In genomic region chr20:20369353-20370086, GRCh38 we compare ENCODE assay signal across 9 cellular contexts. TPM values are rescaled to one million over a fixed set of nuclear protein-coding genes. Genes with fewer than 3 reads are reported as not detected.
DNase-seq lines count a peak whose midpoint lies in the region; ATAC-seq and TF ChIP-seq lines count a peak whose summit lies in the region.
"Had no signal": no experiment of that assay in that cellular context is flagged by ENCODE, and none has a peak within 500 bp of the region (broad histone marks: within the 10 kb centered on the region; RNA-seq: fewer than 3 reads in every experiment).

No MANE protein-coding gene starts in this region.

- H3K4me1 ChIP-seq in mesendoderm (ENCODE audit: control insufficient read depth, low read depth, low read length): no peaks in the 10 kb centered on the region

- H3K9me3 Mint-ChIP-seq in activated naive CD8-positive, alpha-beta T cell treated with anti-CD3 and anti-CD28 coated beads, Interleukin-2, amount 10 ng/mL, durations not matched to agents 7 days and 5 days: no peaks in the 10 kb centered on the region
- no peaks in the 10 kb centered on the region for H3K9me3 Mint-ChIP-seq in HFFc6

- no peak for TF ChIP-seq CTCF in HFFc6 (IDR thresholded peaks at IDR 0.05)

- H3K4me3 ChIP-seq in mesendoderm (ENCODE audit: low read length): no peak overlapping the region

- H3K4me3 Mint-ChIP-seq in activated naive CD8-positive, alpha-beta T cell treated with anti-CD3 and anti-CD28 coated beads, Interleukin-2, amount 10 ng/mL, durations not matched to agents 7 days and 5 days: peak overlapping the region; percentile 45
- no peak overlapping the region for H3K4me3 Mint-ChIP-seq in HFFc6

- no peak overlapping the region for H4K8ac ChIP-seq in mesendoderm (ENCODE audit: low read depth, low read length)

- no peak overlapping the region for H3K27ac ChIP-seq in mesendoderm (ENCODE audit: low read depth, low read length)

- peak overlapping the region; percentile 82 for H3K27ac Mint-ChIP-seq in activated naive CD8-positive, alpha-beta T cell treated with anti-CD3 and anti-CD28 coated beads, Interleukin-2, amount 10 ng/mL, durations not matched to agents 7 days and 5 days
- no peak overlapping the region for H3K27ac Mint-ChIP-seq in HFFc6

- no peak overlapping the region for H3K4me2 ChIP-seq in mesendoderm (ENCODE audit: low read length)

- peaks cover 7% of the 10 kb centered on the region for H3K4me1 Mint-ChIP-seq in activated naive CD8-positive, alpha-beta T cell treated with anti-CD3 and anti-CD28 coated beads, Interleukin-2, amount 10 ng/mL, durations not matched to agents 7 days and 5 days
- peaks cover 11% of the 10 kb centered on the region for H3K4me1 Mint-ChIP-seq in HFFc6 (ENCODE audit: low read depth)

- H3K9ac ChIP-seq in mesendoderm (ENCODE audit: low read length): no peak overlapping the region

- no peak for ATAC-seq in activated naive CD8-positive, alpha-beta T cell treated with anti-CD3 and anti-CD28 coated beads, Interleukin-2, amount 10 ng/mL, durations not matched to agents 7 days and 5 days (ENCODE audit: low read depth)

- H3K36me3 ChIP-seq in mesendoderm (ENCODE audit: control insufficient read depth, insufficient read depth, low read length): no peaks in the 10 kb centered on the region

- H3K27me3 Mint-ChIP-seq in activated naive CD8-positive, alpha-beta T cell treated with anti-CD3 and anti-CD28 coated beads, Interleukin-2, amount 10 ng/mL, durations not matched to agents 7 days and 5 days: peaks cover 71% of the 10 kb centered on the region
- peaks cover 41% of the 10 kb centered on the region for H3K27me3 Mint-ChIP-seq in HFFc6 (ENCODE audit: insufficient read depth)

- H3K36me3 Mint-ChIP-seq in activated naive CD8-positive, alpha-beta T cell treated with anti-CD3 and anti-CD28 coated beads, Interleukin-2, amount 10 ng/mL, durations not matched to agents 7 days and 5 days: peaks cover 3% of the 10 kb centered on the region
- no peaks in the 10 kb centered on the region for H3K36me3 Mint-ChIP-seq in HFFc6 (ENCODE audit: low read depth)

- no peak overlapping the region for H3K18ac ChIP-seq in mesendoderm (ENCODE audit: low read length)

- H2BK15ac ChIP-seq in mesendoderm (replicated peaks; ENCODE audit: low read depth): no peak overlapping the region

- H3K4ac ChIP-seq in mesendoderm (ENCODE audit: low read depth, low read length): no peak overlapping the region

- no peak overlapping the region for H3K56ac ChIP-seq in mesendoderm (ENCODE audit: low read length)

- H4K5ac ChIP-seq in mesendoderm (ENCODE audit: low read length): no peak overlapping the region

- no peak overlapping the region for H3K23ac ChIP-seq in mesendoderm (ENCODE audit: low read length)

- H2BK5ac ChIP-seq in mesendoderm (ENCODE audit: low read length): no peak overlapping the region

- POLR2A ChIA-PET in activated naive CD8-positive, alpha-beta T cell treated with anti-CD3 and anti-CD28 coated beads, Interleukin-2, amount 10 ng/mL, durations not matched to agents 7 days and 5 days (lab: Charles Lee): no interaction called here

- DNase-seq in DMS153 treated with DMSO at 0.1 percent for 48 hours (lab: John Stamatoyannopoulos, UW; ENCODE audit: unreplicated experiment) (peak; percentile 11), KBM-7 (peak; percentile 29), mesendoderm (peak; percentile 41), NCI-H226 (no peak), HFFc6 (no peak), NOMO-1 (lab: John Stamatoyannopoulos, UW; ENCODE audit: unreplicated experiment in 2 of 2) (no peak), A172 (ENCODE audit: low spot score) (no peak)
- DNase-seq in activated naive CD8-positive, alpha-beta T cell treated with anti-CD3 and anti-CD28 coated beads, Interleukin-2, amount 10 ng/mL, durations not matched to agents 7 days and 5 days: peak; percentile 45

- in situ Hi-C loops in KBM-7 (cut with MboI; ENCODE audit: low pct_unique_long_range_greater_than_20kb, low sequenced_read_pairs): no loop called here

- no peaks in the 10 kb centered on the region for H3K79me2 ChIP-seq in mesendoderm (ENCODE audit: control insufficient read depth, insufficient read depth, low read length)

- H3K27me3 ChIP-seq in mesendoderm (ENCODE audit: insufficient read depth, low read length, poor library complexity): peaks cover 73% of the 10 kb centered on the region

- no peaks in the 10 kb centered on the region for H3K79me1 ChIP-seq in mesendoderm (ENCODE audit: low read length)

- no peak overlapping the region for H2BK120ac ChIP-seq in mesendoderm (ENCODE audit: low read depth, low read length)

- WGBS in mesendoderm (ENCODE audit: extremely low coverage, insufficient coverage, low lambda C conversion rate): no CpG with 5 or more reads among the region's 69 CpGs

- no peak overlapping the region for H2AK5ac ChIP-seq in mesendoderm (ENCODE audit: low read length)

RNA-seq across cellular contexts. Expression of gene INSM1, which starts 1.6 kb away (rescaled TPM):
- not detected for total RNA-seq in activated naive CD8-positive, alpha-beta T cell treated with anti-CD3 and anti-CD28 coated beads, Interleukin-2, amount 10 ng/mL, durations not matched to agents 7 days and 5 days
- polyA plus RNA-seq in mesendoderm (2013, experiment 1 of 2): 0.01 TPM
- 0.01 TPM for polyA plus RNA-seq in mesendoderm (2013, experiment 2 of 2)
- total RNA-seq in HFFc6 (2021; fragmentation: NEBNext Ultra II Directional; extraction: Animal tissue kit (Norgen Biotek cat#: 25700)): not detected
- total RNA-seq in A172 (2014; rRNA removed; shearing (Covaris generic)): not detected in 2 replicates
- total RNA-seq: dermis microvascular lymphatic vessel endothelial cell had no signal

Comparison
In these comparisons a context has a peak if more than half of its experiments do, and no peak if none do; other contexts are left out.
1. DNase-seq: peak in DMS153 treated with DMSO at 0.1 percent for 48 hours (single experiment), KBM-7 (single experiment), activated naive CD8-positive, alpha-beta T cell treated with anti-CD3 and anti-CD28 coated beads, Interleukin-2, amount 10 ng/mL, durations not matched to agents 7 days and 5 days (single experiment) and mesendoderm (single experiment); none in NCI-H226 (single experiment), HFFc6 (single experiment), NOMO-1 (0 of 2) and A172 (single experiment).